18 cellular contexts compared by ENCODE assay signal in the genomic region with DNA sequence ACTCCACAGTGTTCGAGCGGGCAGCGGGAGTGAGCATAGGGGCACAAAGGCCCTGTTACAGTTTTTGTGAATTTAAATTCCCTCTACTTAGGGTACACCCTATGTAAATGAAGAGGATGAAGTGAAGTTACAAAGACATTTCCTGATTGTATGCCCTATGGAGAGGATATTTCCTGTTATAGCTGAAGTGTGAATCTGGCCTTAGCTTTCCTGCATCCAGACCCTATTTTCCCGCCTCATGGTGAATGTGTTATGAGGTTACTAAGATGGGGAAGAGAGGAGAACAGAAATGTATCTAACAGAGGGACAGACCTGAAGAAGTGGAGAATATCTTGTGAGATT. TPM values are rescaled to one million over a fixed set of nuclear protein-coding genes. Genes with fewer than 3 reads are reported as not detected.
A peak's percentile ranks its signal among the peaks of the same experiment; 100 is the strongest.
DNase-seq lines count a peak whose midpoint lies in the region; ATAC-seq, FAIRE-seq and TF ChIP-seq lines count a peak whose summit lies in the region.
"Had no signal": no experiment of that assay in that cellular context is flagged by ENCODE, and none has a peak within 500 bp of the region (broad histone marks: within the 10 kb centered on the region; RNA-seq: fewer than 3 reads in every experiment).

No MANE protein-coding gene starts in this region.

- H3K4me1 ChIP-seq in HepG2 (ENCODE audit: insufficient read depth, low read length) (peaks cover 15% of the 10 kb centered on the region), right lobe of liver (no peaks in the 10 kb centered on the region), Panc1 (ENCODE audit: control insufficient read depth, insufficient read depth, low read length) (peaks cover 2% of the 10 kb centered on the region; the same call in 1 of the 2 replicates), hepatocyte (ENCODE audit: insufficient read depth) (no peaks in the 10 kb centered on the region)
- H3K4me1 ChIP-seq in effector memory CD4-positive, alpha-beta T cell (ENCODE audit: control insufficient read depth, insufficient read depth, low read length, poor library complexity, severe bottlenecking), result no peaks in the 10 kb centered on the region
- H3K4me1 ChIP-seq: BE2C had no signal

- intact Hi-C loops in HepG2 (cut with micrococcal nuclease; ENCODE audit: unreplicated experiment) (no loop called here), right lobe of liver (cut with DNase I) (no loop called here), Panc1 (cut with micrococcal nuclease; ENCODE audit: unreplicated experiment) (no loop called here)

- no peak overlapping the region for H3K27ac Mint-ChIP-seq in stimulated activated naive CD8-positive, alpha-beta T cell treated with anti-CD3 and anti-CD28 coated beads, Interleukin-15, amount 100 ng/mL, for 72 hours
- H3K27ac Mint-ChIP-seq: CD4-positive, alpha-beta T cell had no signal

- in situ Hi-C loops in HepG2 (cut with HindIII; ENCODE audit: extremely low pct_ligation_motif_present, low pct_unique_long_range_greater_than_20kb), result no loop called here
- in situ Hi-C loops in Panc1 (cut with HindIII; ENCODE audit: low pct_unique_long_range_greater_than_20kb, low sequenced_read_pairs), result no loop called here
- in situ Hi-C loops in ACHN (cut with HindIII; ENCODE audit: low pct_ligation_motif_present, low pct_unique_long_range_greater_than_20kb, low sequenced_read_pairs), result no loop called here

- BruUV-seq in HepG2 (replicated peaks; lab: Mats Ljungman, UMichigan), result no TSS peak
- BruUV-seq in Panc1 (replicated peaks; lab: Mats Ljungman, UMichigan), result no TSS peak

- no peak for TF ChIP-seq RAD21 in HepG2 (CRISPR knock-in tag; IDR thresholded peaks at IDR 0.05)

- H3K9me3 Mint-ChIP-seq in stimulated activated naive CD8-positive, alpha-beta T cell treated with anti-CD3 and anti-CD28 coated beads, Interleukin-15, amount 100 ng/mL, for 72 hours, result no peaks in the 10 kb centered on the region
- H3K9me3 Mint-ChIP-seq: CD4-positive, alpha-beta T cell had no signal

- ATAC-seq in HepG2, result peak; percentile 53
- no peak for ATAC-seq in right lobe of liver
- peak; percentile 72 for ATAC-seq in Panc1
- no peak for ATAC-seq in stimulated activated naive CD8-positive, alpha-beta T cell treated with anti-CD3 and anti-CD28 coated beads, Interleukin-15, amount 100 ng/mL, for 72 hours
- ATAC-seq: SK-N-SH treated with all-trans-retinoic acid at 6 μM for 48 hours had no signal

- peak overlapping the region; percentile 70 for H2AFZ ChIP-seq in HepG2 (ENCODE audit: low read length)
- H2AFZ ChIP-seq in hepatocyte, result peak overlapping the region; percentile 16

- H3K27me3 Mint-ChIP-seq in stimulated activated naive CD8-positive, alpha-beta T cell treated with anti-CD3 and anti-CD28 coated beads, Interleukin-15, amount 100 ng/mL, for 72 hours, result peaks cover 12% of the 10 kb centered on the region
- H3K27me3 Mint-ChIP-seq: CD4-positive, alpha-beta T cell had no signal

- H3K36me3 ChIP-seq in HepG2 (replicated peaks in 1 of 2; ENCODE audit: control insufficient read depth in 1 of 2, insufficient read depth in 2 of 2, low read length in 2 of 2) (no peaks in the 10 kb centered on the region), right lobe of liver (no peaks in the 10 kb centered on the region), Panc1 (ENCODE audit: control insufficient read depth, insufficient read depth, low read length) (no peaks in the 10 kb centered on the region), hepatocyte (replicated peaks; ENCODE audit: insufficient read depth, low read depth) (no peaks in the 10 kb centered on the region)
- H3K36me3 ChIP-seq in effector memory CD4-positive, alpha-beta T cell (ENCODE audit: control insufficient read depth, insufficient read depth, low read length), result no peaks in the 10 kb centered on the region
- H3K36me3 ChIP-seq: BE2C had no signal

- H3K27me3 ChIP-seq in HepG2 (ENCODE audit: control insufficient read depth in 1 of 2, insufficient read depth in 2 of 2, low read length in 2 of 2), result peaks cover 0 to 13% of the 10 kb centered on the region in 2 experiments; a peak in 2 of 5 replicates
- H3K27me3 ChIP-seq in right lobe of liver, result no peaks in the 10 kb centered on the region
- H3K27me3 ChIP-seq in Panc1 (ENCODE audit: control insufficient read depth, insufficient read depth, low read length), result no peaks in the 10 kb centered on the region
- peaks cover 16% of the 10 kb centered on the region for H3K27me3 ChIP-seq in hepatocyte
- no peaks in the 10 kb centered on the region for H3K27me3 ChIP-seq in effector memory CD4-positive, alpha-beta T cell (replicated peaks; ENCODE audit: control insufficient read depth, insufficient read depth, low read length, poor library complexity, severe bottlenecking)
- H3K27me3 ChIP-seq: BE2C had no signal

- H3K4me2 ChIP-seq in HepG2 (ENCODE audit: low read depth, low read length) (peak overlapping the region; percentile 78), hepatocyte (no peak overlapping the region)

- H3K79me2 ChIP-seq in HepG2 (ENCODE audit: insufficient read depth, low read length), result no peaks in the 10 kb centered on the region
- H3K79me2 ChIP-seq in hepatocyte, result no peaks in the 10 kb centered on the region

- TF ChIP-seq EP300 in HepG2 (IDR thresholded peaks at IDR 0.05; ENCODE audit: low read depth in 2 of 2, low read length in 2 of 2) (no peak), HepG2 (CRISPR knock-in tag; IDR thresholded peaks at IDR 0.05; ENCODE audit: borderline replicate concordance) (no peak)

- no peaks in the 10 kb centered on the region for H3K4me1 Mint-ChIP-seq in stimulated activated naive CD8-positive, alpha-beta T cell treated with anti-CD3 and anti-CD28 coated beads, Interleukin-15, amount 100 ng/mL, for 72 hours

- H3K4me3 ChIP-seq in HepG2 (replicated peaks in 1 of 3; ENCODE audit: insufficient read depth in 1 of 3, low read depth in 2 of 3, low read length in 3 of 3), result peak overlapping the region; percentile 56 to 67 (median 56)
- H3K4me3 ChIP-seq in right lobe of liver, result no peak overlapping the region
- H3K4me3 ChIP-seq in Panc1 (ENCODE audit: low read depth in 2 of 2, low read length in 2 of 2), result peak overlapping the region; percentile 50 to 77
- H3K4me3 ChIP-seq in hepatocyte, result no peak overlapping the region
- no peak overlapping the region for H3K4me3 ChIP-seq in effector memory CD4-positive, alpha-beta T cell (ENCODE audit: insufficient read depth, low read depth, low read length, poor library complexity, severe bottlenecking)

- H4K20me1 ChIP-seq in HepG2 (ENCODE audit: insufficient read depth, low read length) (no peaks in the 10 kb centered on the region), hepatocyte (ENCODE audit: insufficient read depth, poor library complexity, severe bottlenecking) (no peaks in the 10 kb centered on the region)

- POLR2A ChIA-PET in HepG2 (lab: Yijun Ruan, JAX) (interaction anchor here (1.3 to 2.9 kb wide), 2 partner anchors 38 to 49 kb away, joined by 3 to 7 read pairs; a partner anchor contains a TSS), Panc1 (lab: Charles Lee) (no interaction called here)

- H3K9me3 ChIP-seq in HepG2 (ENCODE audit: low read length) (no peaks in the 10 kb centered on the region), right lobe of liver (no peaks in the 10 kb centered on the region), Panc1 (ENCODE audit: control insufficient read depth, insufficient read depth, low read depth, low read length) (no peaks in the 10 kb centered on the region), hepatocyte (ENCODE audit: low read depth) (no peaks in the 10 kb centered on the region)
- H3K9me3 ChIP-seq in effector memory CD4-positive, alpha-beta T cell (ENCODE audit: control insufficient read depth, low read length), result no peaks in the 10 kb centered on the region
- H3K9me3 ChIP-seq: BE2C had no signal

- TF ChIP-seq CTCF in HepG2 (CRISPR knock-in tag; IDR thresholded peaks at IDR 0.05) (no peak), right lobe of liver (IDR thresholded peaks at IDR 0.05) (no peak), Panc1 (IDR thresholded peaks at IDR 0.05) (no peak), hepatocyte (IDR thresholded peaks at IDR 0.05; ENCODE audit: poor library complexity) (no peak)

- TF ChIP-seq POLR2A in HepG2 (IDR thresholded peaks at IDR 0.05; ENCODE audit: insufficient read depth in 1 of 2, low read depth in 2 of 2, low read length in 2 of 2), result no peak
- no peak for TF ChIP-seq POLR2A in right lobe of liver (IDR thresholded peaks at IDR 0.05)

- peak overlapping the region; percentile 23; the same call in 1 of the 2 replicates for H3K9ac ChIP-seq in HepG2 (ENCODE audit: insufficient read depth, low read depth, low read length)

- FAIRE-seq in HepG2 (lab: Jason Lieb, UNC), result no peak
- FAIRE-seq: RCC 7860 had no signal

- no peak overlapping the region for H3K4me3 Mint-ChIP-seq in stimulated activated naive CD8-positive, alpha-beta T cell treated with anti-CD3 and anti-CD28 coated beads, Interleukin-15, amount 100 ng/mL, for 72 hours
- H3K4me3 Mint-ChIP-seq: CD4-positive, alpha-beta T cell had no signal

- 51% methylated on average over 4 of the region's 4 CpGs for WGBS in HepG2 (ENCODE audit: low lambda C conversion rate)
- 100% methylated on average over 4 of the region's 4 CpGs for WGBS in right lobe of liver (ENCODE audit: insufficient coverage, low coverage, low lambda C conversion rate, missing lambda C conversion rate)
- 95% methylated on average over 4 of the region's 4 CpGs for WGBS in hepatocyte (ENCODE audit: low lambda C conversion rate, missing lambda C conversion rate)

- CTCF ChIA-PET in HepG2 (lab: Yijun Ruan, JAX; ENCODE audit: low intra/inter-chr PET ratio, low total read pairs) (no interaction called here), Panc1 (lab: Charles Lee) (no interaction called here)

- H3K27ac ChIP-seq in HepG2 (ENCODE audit: extremely low read length, insufficient read depth, low read length) (no peak overlapping the region), right lobe of liver (no peak overlapping the region), Panc1 (ENCODE audit: low read length) (peak overlapping the region; percentile 79), hepatocyte (peak overlapping the region; percentile 44)
- no peak overlapping the region for H3K27ac ChIP-seq in effector memory CD4-positive, alpha-beta T cell (ENCODE audit: insufficient read depth, low read length, poor library complexity, severe bottlenecking)

- DNase-seq in HepG2 (ENCODE audit: low spot score), result no peak
- DNase-seq in right lobe of liver, result no peak
- DNase-seq in Panc1 (ENCODE audit: low read depth, low spot score), result no peak
- no peak for DNase-seq in hepatocyte (ENCODE audit: low spot score)
- no peak for DNase-seq in stimulated activated naive CD8-positive, alpha-beta T cell treated with anti-CD3 and anti-CD28 coated beads, Interleukin-15, amount 100 ng/mL, for 72 hours
- no peak for DNase-seq in ACHN
- DNase-seq in effector memory CD4-positive, alpha-beta T cell, result no peak
- no peak for DNase-seq in NCI-H1436 treated with DMSO at 0.1 percent for 48 hours (lab: John Stamatoyannopoulos, UW)
- DNase-seq: BE2C; CD4-positive, alpha-beta T cell; KG1; MV-4-11; NCI-H187 treated with DMSO at 0.1 percent for 48 hours; NCI-H226; NCI-H526 treated with DMSO at 0.1 percent for 48 hours; Right ventricle myocardium superior had no signal

- H3K9me2 ChIP-seq in hepatocyte (replicated peaks; ENCODE audit: insufficient read depth), result no peaks in the 10 kb centered on the region

RNA-seq across cellular contexts. Expression of a gene that starts 37.8 kb away (rescaled TPM):
- total RNA-seq in HepG2 (2016; rRNA removed; fragmentation: Illumina TruSeq; extraction: Trizol) (54.4 and 56.8 TPM in 2 replicates), right lobe of liver (10 to 100 TPM; 23.2 to 39.0 (median 32.0) TPM), Panc1 (2021; ENCODE audit: unreplicated experiment) (35.6 TPM), hepatocyte (50.1 and 55.1 TPM in 2 replicates)
- 15.2 and 17.8 TPM in 2 replicates for total RNA-seq in HepG2 (2016; cell fraction: cytosol; rRNA removed; fragmentation: Illumina TruSeq; extraction: Trizol; ENCODE audit: low read depth)
- total RNA-seq in HepG2 (2016; cell fraction: insoluble cytoplasmic fraction; rRNA removed; fragmentation: Illumina TruSeq; extraction: Trizol), result 55.9 and 59.6 TPM in 2 replicates
- 24.8 and 25.2 TPM in 2 replicates for total RNA-seq in HepG2 (2016; cell fraction: membrane; rRNA removed; fragmentation: Illumina TruSeq; extraction: Trizol)
- 58.2 and 59.9 TPM in 2 replicates for total RNA-seq in HepG2 (2016; cell fraction: nucleus; rRNA removed; fragmentation: Illumina TruSeq; extraction: Trizol)
- polyA plus RNA-seq in HepG2 (2011; rRNA removed) (32.5 and 38.7 TPM in 2 replicates), hepatocyte (91.2 and 92.3 TPM in 2 replicates)
- polyA plus RNA-seq in HepG2 (2011; cell fraction: cytosol; rRNA removed), result 13.0 and 16.4 TPM in 2 replicates
- polyA plus RNA-seq in HepG2 (2011; cell fraction: nucleus; rRNA removed), result 32.4 and 40.5 TPM in 2 replicates
- 26.8 and 37.6 TPM in 2 replicates for polyA plus RNA-seq in HepG2 (2012)
- polyA plus RNA-seq in HepG2 (2016; cell fraction: cytosol; fragmentation: Illumina TruSeq; extraction: Trizol; ENCODE audit: low read depth), result 16.4 and 19.0 TPM in 2 replicates
- polyA plus RNA-seq in HepG2 (2016; cell fraction: insoluble cytoplasmic fraction; fragmentation: Illumina TruSeq; extraction: Trizol; ENCODE audit: low read depth), result 54.7 and 56.3 TPM in 2 replicates
- polyA plus RNA-seq in HepG2 (2016; cell fraction: membrane; fragmentation: Illumina TruSeq; extraction: Trizol; ENCODE audit: low read depth), result 20.1 and 20.4 TPM in 2 replicates
- 76.7 and 77.8 TPM in 2 replicates for polyA plus RNA-seq in HepG2 (2016; cell fraction: nucleus; fragmentation: Illumina TruSeq; extraction: Trizol; ENCODE audit: insufficient read depth, low read depth)
- 3.1 and 6.1 TPM in 2 replicates for polyA minus RNA-seq in HepG2 (2011; rRNA and poly(A)+ RNA removed; ENCODE audit: low replicate concordance)
- 3.3 and 8.5 TPM in 2 replicates for polyA minus RNA-seq in HepG2 (2011; cell fraction: cytosol; rRNA and poly(A)+ RNA removed)
- polyA minus RNA-seq in HepG2 (2011; cell fraction: nucleus; rRNA and poly(A)+ RNA removed), result 35.2 and 36.6 TPM in 2 replicates
- polyA plus RNA-seq in Panc1 (2012; ENCODE audit: insufficient read length), result 28.6 TPM

RNA-seq across cellular contexts. Expression of a gene that starts 42.5 kb away (rescaled TPM):
- total RNA-seq in HepG2 (2016; rRNA removed; fragmentation: Illumina TruSeq; extraction: Trizol), result 44.0 and 46.3 TPM in 2 replicates
- total RNA-seq in HepG2 (2016; cell fraction: cytosol; rRNA removed; fragmentation: Illumina TruSeq; extraction: Trizol; ENCODE audit: low read depth), result 8.7 and 9.7 TPM in 2 replicates
- total RNA-seq in HepG2 (2016; cell fraction: insoluble cytoplasmic fraction; rRNA removed; fragmentation: Illumina TruSeq; extraction: Trizol), result 41.7 and 51.3 TPM in 2 replicates
- 45.9 and 47.6 TPM in 2 replicates for total RNA-seq in HepG2 (2016; cell fraction: membrane; rRNA removed; fragmentation: Illumina TruSeq; extraction: Trizol)
- 35.5 and 44.2 TPM in 2 replicates for total RNA-seq in HepG2 (2016; cell fraction: nucleus; rRNA removed; fragmentation: Illumina TruSeq; extraction: Trizol)
- 28.0 and 30.5 TPM in 2 replicates for polyA plus RNA-seq in HepG2 (2011; rRNA removed)
- 11.2 and 14.7 TPM in 2 replicates for polyA plus RNA-seq in HepG2 (2011; cell fraction: cytosol; rRNA removed)
- 33.2 and 46.3 TPM in 2 replicates for polyA plus RNA-seq in HepG2 (2011; cell fraction: nucleus; rRNA removed)
- polyA plus RNA-seq in HepG2 (2012), result 28.8 and 47.8 TPM in 2 replicates
- 8.6 and 9.9 TPM in 2 replicates for polyA plus RNA-seq in HepG2 (2016; cell fraction: cytosol; fragmentation: Illumina TruSeq; extraction: Trizol; ENCODE audit: low read depth)
- polyA plus RNA-seq in HepG2 (2016; cell fraction: insoluble cytoplasmic fraction; fragmentation: Illumina TruSeq; extraction: Trizol; ENCODE audit: low read depth), result 49.7 and 50.7 TPM in 2 replicates
- polyA plus RNA-seq in HepG2 (2016; cell fraction: membrane; fragmentation: Illumina TruSeq; extraction: Trizol; ENCODE audit: low read depth), result 28.7 and 33.7 TPM in 2 replicates
- 66.4 and 66.5 TPM in 2 replicates for polyA plus RNA-seq in HepG2 (2016; cell fraction: nucleus; fragmentation: Illumina TruSeq; extraction: Trizol; ENCODE audit: insufficient read depth, low read depth)
- polyA minus RNA-seq in HepG2 (2011; rRNA and poly(A)+ RNA removed; ENCODE audit: low replicate concordance), result 43.5 and 48.7 TPM in 2 replicates
- 26.1 TPM in 2 replicates for polyA minus RNA-seq in HepG2 (2011; cell fraction: cytosol; rRNA and poly(A)+ RNA removed)
- polyA minus RNA-seq in HepG2 (2011; cell fraction: nucleus; rRNA and poly(A)+ RNA removed), result 33.6 and 33.9 TPM in 2 replicates
- total RNA-seq in right lobe of liver, result 10 to 100 TPM; 23.7 to 36.6 (median 27.8) TPM
- total RNA-seq in Panc1 (2021; ENCODE audit: unreplicated experiment), result 55.1 TPM
- 27.4 TPM for polyA plus RNA-seq in Panc1 (2012; ENCODE audit: insufficient read length)
- total RNA-seq in hepatocyte, result 49.1 and 59.8 TPM in 2 replicates
- 23.5 and 25.5 TPM in 2 replicates for polyA plus RNA-seq in hepatocyte

Comparison
In these comparisons a context has a peak if more than half of its experiments do, and no peak if none do; other contexts are left out.
1. ATAC-seq: peak in HepG2 (single experiment) and Panc1 (single experiment); none in right lobe of liver (0 of 4) and stimulated activated naive CD8-positive, alpha-beta T cell treated with anti-CD3 and anti-CD28 coated beads, Interleukin-15, amount 100 ng/mL, for 72 hours (single experiment).
2. H3K4me3 ChIP-seq: peak in HepG2 (3 of 3) and Panc1 (2 of 2); none in right lobe of liver (0 of 3), hepatocyte (single experiment) and effector memory CD4-positive, alpha-beta T cell (single experiment).
3. H3K27ac ChIP-seq: peak in Panc1 (single experiment) and hepatocyte (single experiment); none in HepG2 (single experiment), right lobe of liver (0 of 3) and effector memory CD4-positive, alpha-beta T cell (single experiment).